1 cellular context compared by ENCODE assay signal in genomic region chr18:77066101-77066500, GRCh38.
TF ChIP-seq lines count a peak whose summit lies in the region.

No MANE protein-coding gene starts in this region.

TF ChIP-seq in HCT116, 20 proteins besides CTCF, POLR2A, EP300 and RAD21 (continued from another document):
- TF ChIP-seq ZBTB33 (IDR thresholded peaks at IDR 0.05; ENCODE audit: extremely low read depth, insufficient replicate concordance, low read length) = no peak
- no peak for TF ChIP-seq EZH2phosphoT487 (IDR thresholded peaks at IDR 0.05; ENCODE audit: borderline replicate concordance)
- no peak for TF ChIP-seq YY1 (IDR thresholded peaks at IDR 0.05; ENCODE audit: extremely low read depth, insufficient replicate concordance, low read depth, low read length)
